In genomic region chr16:11039726-11040125, GRCh38 we compare ENCODE assay signal across 23 cellular contexts.
DNase-seq lines count a peak whose midpoint lies in the region; ATAC-seq, FAIRE-seq and TF ChIP-seq lines count a peak whose summit lies in the region.
"Had no signal": no experiment of that assay in that cellular context is flagged by ENCODE, and none has a peak within 500 bp of the region (broad histone marks: within the 10 kb centered on the region; RNA-seq: fewer than 3 reads in every experiment).

No MANE protein-coding gene starts in this region.

- H3K4me3 ChIP-seq in PC-9 (no peak overlapping the region), keratinocyte (ENCODE audit: control insufficient read depth in 2 of 3, extremely low read depth in 1 of 3, insufficient read depth in 2 of 3, low read depth in 1 of 3, low read length in 3 of 3) (no peak overlapping the region)
- H3K4me3 ChIP-seq: BLaER1, Peyer's patch had no signal

- CTCF ChIA-PET in activated CD8-positive, alpha-beta T cell treated with anti-CD3 and anti-CD28 coated beads, Interleukin-2, amount 10 ng/mL, durations not matched to agents 7 days and 5 days (lab: Charles Lee): interaction anchor here (1.0 kb wide), 1 partner anchor 75 kb away, joined by 3 read pairs; no protein-coding TSS in a partner anchor
- CTCF ChIA-PET in activated CD8-positive, alpha-beta T cell treated with anti-CD3 and anti-CD28 coated beads for 36 hours (lab: Charles Lee): interaction anchor here (0.8 kb wide), 1 partner anchor 11 kb away, joined by 3 read pairs; no protein-coding TSS in a partner anchor
- CTCF ChIA-PET in PC-9 (lab: Charles Lee): no interaction called here

- H3K4me2 ChIP-seq in PC-9 (peak overlapping the region; percentile 38; the same call in 1 of the 2 replicates), keratinocyte (ENCODE audit: control insufficient read depth, extremely low read depth, insufficient read depth, low read depth, low read length) (no peak overlapping the region)
- H3K4me2 ChIP-seq: BLaER1, KMS-11 had no signal

- H3K36me3 ChIP-seq in PC-9 (ENCODE audit: low read depth) (peaks cover 6% of the 10 kb centered on the region), keratinocyte (ENCODE audit: control insufficient read depth in 2 of 2, extremely low read depth in 1 of 2, insufficient read depth in 2 of 2, low read length in 2 of 2) (peaks cover 8 to 15% of the 10 kb centered on the region in 2 experiments)

- intact Hi-C loops in activated CD8-positive, alpha-beta T cell treated with anti-CD3 and anti-CD28 coated beads for 36 hours (cut with micrococcal nuclease): no loop called here
- intact Hi-C loops in PC-9 (cut with micrococcal nuclease; ENCODE audit: unreplicated experiment): loop anchor here (2.0 to 5.0 kb wide), 2 partner anchors 23 to 53 kb away; no protein-coding TSS in a partner anchor

- H3K27ac ChIP-seq in PC-9 (peak overlapping the region; percentile 68), keratinocyte (ENCODE audit: control insufficient read depth, insufficient read depth, low read length) (peak overlapping the region; percentile 76)
- H3K27ac ChIP-seq: BLaER1, HL-60, KMS-11, Peyer's patch had no signal

- no TSS peak for BruUV-seq in PC-9 (replicated peaks; lab: Mats Ljungman, UMichigan)

- H3K9me2 ChIP-seq in PC-9 (ENCODE audit: insufficient read depth): no peaks in the 10 kb centered on the region

- H3K9me3 ChIP-seq in PC-9 (ENCODE audit: insufficient read depth, low read depth) (no peaks in the 10 kb centered on the region), keratinocyte (ENCODE audit: control insufficient read depth, low read depth, low read length) (no peaks in the 10 kb centered on the region)
- H3K9me3 ChIP-seq: BLaER1, Peyer's patch had no signal

- H3K9me3 Mint-ChIP-seq in activated CD8-positive, alpha-beta T cell treated with anti-CD3 and anti-CD28 coated beads, Interleukin-2, amount 10 ng/mL, durations not matched to agents 7 days and 5 days (ENCODE audit: insufficient read depth): no peaks in the 10 kb centered on the region
- H3K9me3 Mint-ChIP-seq in activated CD8-positive, alpha-beta T cell treated with anti-CD3 and anti-CD28 coated beads for 36 hours: no peaks in the 10 kb centered on the region
- H3K9me3 Mint-ChIP-seq in stimulated activated effector memory CD8-positive, alpha-beta T cell treated with anti-CD3 and anti-CD28 coated beads, Interleukin-12 subunit alpha, Interleukin-12 subunit beta, amount 100 ng/mL, for 72 hours: no peaks in the 10 kb centered on the region
- H3K9me3 Mint-ChIP-seq: CD4-positive, CD25-positive, alpha-beta regulatory T cell; IgD-negative memory B cell had no signal

- ATAC-seq in activated CD8-positive, alpha-beta T cell treated with anti-CD3 and anti-CD28 coated beads, Interleukin-2, amount 10 ng/mL, durations not matched to agents 7 days and 5 days: no peak
- no peak for ATAC-seq in activated CD8-positive, alpha-beta T cell treated with anti-CD3 and anti-CD28 coated beads for 36 hours
- ATAC-seq in stimulated activated effector memory CD8-positive, alpha-beta T cell treated with anti-CD3 and anti-CD28 coated beads, Interleukin-12 subunit alpha, Interleukin-12 subunit beta, amount 100 ng/mL, for 72 hours: no peak
- ATAC-seq: HCT116 had no signal

- H3K36me3 Mint-ChIP-seq in activated CD8-positive, alpha-beta T cell treated with anti-CD3 and anti-CD28 coated beads, Interleukin-2, amount 10 ng/mL, durations not matched to agents 7 days and 5 days (ENCODE audit: low read depth): peaks cover 60% of the 10 kb centered on the region
- peaks cover 37% of the 10 kb centered on the region for H3K36me3 Mint-ChIP-seq in activated CD8-positive, alpha-beta T cell treated with anti-CD3 and anti-CD28 coated beads for 36 hours (ENCODE audit: low read depth)
- H3K36me3 Mint-ChIP-seq in stimulated activated effector memory CD8-positive, alpha-beta T cell treated with anti-CD3 and anti-CD28 coated beads, Interleukin-12 subunit alpha, Interleukin-12 subunit beta, amount 100 ng/mL, for 72 hours: peaks cover 69% of the 10 kb centered on the region

- no peaks in the 10 kb centered on the region for H4K20me1 ChIP-seq in PC-9 (ENCODE audit: insufficient read depth)
- no peaks in the 10 kb centered on the region for H4K20me1 ChIP-seq in keratinocyte (ENCODE audit: control insufficient read depth, extremely low read depth, insufficient read depth, low read length)
- H4K20me1 ChIP-seq: BLaER1 had no signal

- no peak for TF ChIP-seq CTCF in activated CD8-positive, alpha-beta T cell treated with anti-CD3 and anti-CD28 coated beads for 36 hours (IDR thresholded peaks at IDR 0.05)
- no peak for TF ChIP-seq CTCF in PC-9 (conservative IDR thresholded peaks at IDR 0.05)
- TF ChIP-seq CTCF in keratinocyte (optimal IDR thresholded peaks at IDR 0.05 in 1 of 3, IDR thresholded peaks at IDR 0.05 in 1 of 3, conservative IDR thresholded peaks at IDR 0.05 in 1 of 3; ENCODE audit: extremely low read depth in 1 of 3, insufficient read depth in 2 of 3, low read length in 3 of 3): no peak

- no peak for DNase-seq in activated CD8-positive, alpha-beta T cell treated with anti-CD3 and anti-CD28 coated beads, Interleukin-2, amount 10 ng/mL, durations not matched to agents 7 days and 5 days
- no peak for DNase-seq in activated CD8-positive, alpha-beta T cell treated with anti-CD3 and anti-CD28 coated beads for 36 hours
- DNase-seq in PC-9 (no peak), keratinocyte (ENCODE audit: low read depth, low spot score) (no peak), 8988T (no peak), T1000 (lab: John Stamatoyannopoulos, UW) (no peak)
- no peak for DNase-seq in stimulated activated effector memory CD8-positive, alpha-beta T cell treated with anti-CD3 and anti-CD28 coated beads, Interleukin-12 subunit alpha, Interleukin-12 subunit beta, amount 100 ng/mL, for 72 hours (ENCODE audit: low spot score in 2 of 2)
- DNase-seq: CD4-positive, CD25-positive, alpha-beta regulatory T cell; DMS153; MM.1S; NCI-H1048; NCI-H1417; NCI-H1694; NCI-H2081; NCI-H2227 treated with DMSO at 0.1 percent for 48 hours; NCI-H526 treated with DMSO at 0.1 percent for 48 hours; Peyer's patch had no signal

- H3K27me3 Mint-ChIP-seq in activated CD8-positive, alpha-beta T cell treated with anti-CD3 and anti-CD28 coated beads, Interleukin-2, amount 10 ng/mL, durations not matched to agents 7 days and 5 days (ENCODE audit: low read depth): no peaks in the 10 kb centered on the region
- no peaks in the 10 kb centered on the region for H3K27me3 Mint-ChIP-seq in activated CD8-positive, alpha-beta T cell treated with anti-CD3 and anti-CD28 coated beads for 36 hours
- H3K27me3 Mint-ChIP-seq: CD4-positive, CD25-positive, alpha-beta regulatory T cell; IgD-negative memory B cell had no signal

- FAIRE-seq in keratinocyte (lab: Jason Lieb, UNC): no peak
- FAIRE-seq: A204.1 had no signal

- H2AFZ ChIP-seq in PC-9 (no peak overlapping the region), keratinocyte (ENCODE audit: control insufficient read depth, low read length) (no peak overlapping the region)

- H3K9me1 ChIP-seq in keratinocyte (ENCODE audit: control insufficient read depth, extremely low read depth, insufficient read depth, low read length): no peaks in the 10 kb centered on the region

- H3K9ac ChIP-seq in keratinocyte (ENCODE audit: control insufficient read depth, extremely low read depth, insufficient read depth, low read length): no peak overlapping the region
- H3K9ac ChIP-seq: BLaER1, KMS-11 had no signal

- H3K4me1 Mint-ChIP-seq in activated CD8-positive, alpha-beta T cell treated with anti-CD3 and anti-CD28 coated beads, Interleukin-2, amount 10 ng/mL, durations not matched to agents 7 days and 5 days (ENCODE audit: low read depth): peaks cover 18% of the 10 kb centered on the region
- no peaks in the 10 kb centered on the region for H3K4me1 Mint-ChIP-seq in activated CD8-positive, alpha-beta T cell treated with anti-CD3 and anti-CD28 coated beads for 36 hours (ENCODE audit: low read depth)
- H3K4me1 Mint-ChIP-seq in stimulated activated effector memory CD8-positive, alpha-beta T cell treated with anti-CD3 and anti-CD28 coated beads, Interleukin-12 subunit alpha, Interleukin-12 subunit beta, amount 100 ng/mL, for 72 hours: peaks cover under 1% of the 10 kb centered on the region
- H3K4me1 Mint-ChIP-seq: IgD-negative memory B cell had no signal

- POLR2A ChIA-PET in activated CD8-positive, alpha-beta T cell treated with anti-CD3 and anti-CD28 coated beads, Interleukin-2, amount 10 ng/mL, durations not matched to agents 7 days and 5 days (lab: Charles Lee): no interaction called here
- POLR2A ChIA-PET in activated CD8-positive, alpha-beta T cell treated with anti-CD3 and anti-CD28 coated beads for 36 hours (lab: Charles Lee): interaction anchor here (0.6 to 2.0 kb wide), 3 partner anchors 15 to 212 kb away, joined by 3 to 4 read pairs (median 4); no protein-coding TSS in a partner anchor
- POLR2A ChIA-PET in PC-9 (lab: Charles Lee; ENCODE audit: unreplicated experiment): no interaction called here

- H3K27ac Mint-ChIP-seq in activated CD8-positive, alpha-beta T cell treated with anti-CD3 and anti-CD28 coated beads, Interleukin-2, amount 10 ng/mL, durations not matched to agents 7 days and 5 days: peak overlapping the region; percentile 1
- no peak overlapping the region for H3K27ac Mint-ChIP-seq in activated CD8-positive, alpha-beta T cell treated with anti-CD3 and anti-CD28 coated beads for 36 hours
- H3K27ac Mint-ChIP-seq in stimulated activated effector memory CD8-positive, alpha-beta T cell treated with anti-CD3 and anti-CD28 coated beads, Interleukin-12 subunit alpha, Interleukin-12 subunit beta, amount 100 ng/mL, for 72 hours: peak overlapping the region; percentile 2
- H3K27ac Mint-ChIP-seq: IgD-negative memory B cell had no signal

- H3K27me3 ChIP-seq in PC-9 (ENCODE audit: insufficient read depth, low read depth) (no peaks in the 10 kb centered on the region), keratinocyte (ENCODE audit: control insufficient read depth, extremely low read depth, insufficient read depth, low read length) (no peaks in the 10 kb centered on the region)
- H3K27me3 ChIP-seq: BLaER1, Peyer's patch had no signal

- H3F3A ChIP-seq in PC-9 (ENCODE audit: insufficient read depth, low read depth): peaks cover 13% of the 10 kb centered on the region

- H3K79me2 ChIP-seq in PC-9 (ENCODE audit: low read depth) (no peaks in the 10 kb centered on the region), keratinocyte (ENCODE audit: control insufficient read depth, insufficient read depth, low read length) (no peaks in the 10 kb centered on the region)

- H3K4me3 Mint-ChIP-seq in activated CD8-positive, alpha-beta T cell treated with anti-CD3 and anti-CD28 coated beads, Interleukin-2, amount 10 ng/mL, durations not matched to agents 7 days and 5 days: no peak overlapping the region
- H3K4me3 Mint-ChIP-seq in activated CD8-positive, alpha-beta T cell treated with anti-CD3 and anti-CD28 coated beads for 36 hours: no peak overlapping the region
- no peak overlapping the region for H3K4me3 Mint-ChIP-seq in stimulated activated effector memory CD8-positive, alpha-beta T cell treated with anti-CD3 and anti-CD28 coated beads, Interleukin-12 subunit alpha, Interleukin-12 subunit beta, amount 100 ng/mL, for 72 hours
- H3K4me3 Mint-ChIP-seq: CD4-positive, CD25-positive, alpha-beta regulatory T cell; IgD-negative memory B cell had no signal

- dilution Hi-C loops in keratinocyte (cut with MboI; ENCODE audit: extremely low pct_ligation_motif_present, low sequenced_read_pairs): no loop called here

- H3K4me1 ChIP-seq in PC-9 (replicated peaks; ENCODE audit: insufficient read depth) (peaks cover 26% of the 10 kb centered on the region), keratinocyte (ENCODE audit: control insufficient read depth, extremely low read depth, insufficient read depth, low read length) (peaks cover 18% of the 10 kb centered on the region)
- H3K4me1 ChIP-seq: BLaER1, Peyer's patch had no signal
